1 cellular context compared by ENCODE assay signal in the genomic region with DNA sequence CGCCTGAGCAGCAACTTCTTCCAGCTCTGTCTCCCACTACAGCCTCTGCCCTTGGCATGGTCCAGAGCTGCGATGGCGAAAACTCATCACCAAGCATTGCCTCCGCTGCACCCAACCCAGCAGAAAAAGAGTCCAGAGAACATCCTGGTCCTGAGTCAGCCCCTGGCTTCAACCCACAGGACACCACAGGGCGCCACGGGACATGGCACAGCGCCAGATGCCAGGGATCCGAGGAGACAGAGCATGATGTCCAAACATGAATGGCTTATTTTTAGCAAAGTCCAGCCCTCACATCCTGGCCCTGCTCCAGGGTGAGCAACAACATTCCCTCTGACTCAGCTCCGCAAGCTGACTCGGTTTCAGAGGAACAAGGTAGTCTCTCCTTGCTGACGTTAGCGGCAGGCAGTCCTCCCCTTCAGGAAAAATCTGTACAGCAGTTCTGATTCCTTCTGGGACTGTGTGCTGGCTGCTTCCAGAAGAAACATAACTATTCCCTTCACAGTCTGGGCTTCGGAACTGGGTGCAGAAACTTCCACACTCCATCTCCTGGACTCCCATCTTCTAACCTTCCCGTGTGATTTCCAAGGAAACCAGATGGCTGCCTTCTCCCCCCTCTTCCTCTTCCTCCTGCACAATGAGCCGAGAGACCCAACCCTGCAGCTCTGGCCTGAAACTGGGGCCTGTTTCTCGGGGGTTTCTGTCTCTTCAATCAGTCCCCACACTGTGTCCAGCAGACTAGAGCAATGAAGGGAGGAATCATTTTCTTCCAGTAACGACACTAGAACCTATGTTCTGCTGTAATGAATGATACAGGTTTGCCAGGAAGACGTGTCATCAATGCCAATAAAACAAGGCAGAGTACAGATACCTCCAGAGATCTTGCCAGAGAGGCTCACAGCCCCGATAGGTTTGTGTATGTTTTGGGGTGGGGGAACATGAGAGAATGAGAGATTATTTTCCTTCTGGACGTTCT.
A peak's percentile ranks its signal among the peaks of the same experiment; 100 is the strongest.
TF ChIP-seq lines count a peak whose summit lies in the region.

No MANE protein-coding gene starts in this region.

TF ChIP-seq in HepG2, 621 proteins besides CTCF, POLR2A, EP300 and RAD21 (continued from another document and continues in another):
- TF ChIP-seq, protein P1, sequence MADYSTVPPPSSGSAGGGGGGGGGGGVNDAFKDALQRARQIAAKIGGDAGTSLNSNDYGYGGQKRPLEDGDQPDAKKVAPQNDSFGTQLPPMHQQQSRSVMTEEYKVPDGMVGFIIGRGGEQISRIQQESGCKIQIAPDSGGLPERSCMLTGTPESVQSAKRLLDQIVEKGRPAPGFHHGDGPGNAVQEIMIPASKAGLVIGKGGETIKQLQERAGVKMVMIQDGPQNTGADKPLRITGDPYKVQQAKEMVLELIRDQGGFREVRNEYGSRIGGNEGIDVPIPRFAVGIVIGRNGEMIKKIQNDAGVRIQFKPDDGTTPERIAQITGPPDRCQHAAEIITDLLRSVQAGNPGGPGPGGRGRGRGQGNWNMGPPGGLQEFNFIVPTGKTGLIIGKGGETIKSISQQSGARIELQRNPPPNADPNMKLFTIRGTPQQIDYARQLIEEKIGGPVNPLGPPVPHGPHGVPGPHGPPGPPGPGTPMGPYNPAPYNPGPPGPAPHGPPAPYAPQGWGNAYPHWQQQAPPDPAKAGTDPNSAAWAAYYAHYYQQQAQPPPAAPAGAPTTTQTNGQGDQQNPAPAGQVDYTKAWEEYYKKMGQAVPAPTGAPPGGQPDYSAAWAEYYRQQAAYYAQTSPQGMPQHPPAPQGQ (CRISPR knock-in tag; IDR thresholded peaks at IDR 0.05; ENCODE audit: borderline replicate concordance), result no peak
- peak; percentile 59 for TF ChIP-seq GATAD1 (CRISPR knock-in tag; IDR thresholded peaks at IDR 0.05)
- TF ChIP-seq ATF2 (CRISPR knock-in tag; IDR thresholded peaks at IDR 0.05), result peak; percentile 50; the same call in 1 of the 2 replicates
- TF ChIP-seq, protein P2, sequence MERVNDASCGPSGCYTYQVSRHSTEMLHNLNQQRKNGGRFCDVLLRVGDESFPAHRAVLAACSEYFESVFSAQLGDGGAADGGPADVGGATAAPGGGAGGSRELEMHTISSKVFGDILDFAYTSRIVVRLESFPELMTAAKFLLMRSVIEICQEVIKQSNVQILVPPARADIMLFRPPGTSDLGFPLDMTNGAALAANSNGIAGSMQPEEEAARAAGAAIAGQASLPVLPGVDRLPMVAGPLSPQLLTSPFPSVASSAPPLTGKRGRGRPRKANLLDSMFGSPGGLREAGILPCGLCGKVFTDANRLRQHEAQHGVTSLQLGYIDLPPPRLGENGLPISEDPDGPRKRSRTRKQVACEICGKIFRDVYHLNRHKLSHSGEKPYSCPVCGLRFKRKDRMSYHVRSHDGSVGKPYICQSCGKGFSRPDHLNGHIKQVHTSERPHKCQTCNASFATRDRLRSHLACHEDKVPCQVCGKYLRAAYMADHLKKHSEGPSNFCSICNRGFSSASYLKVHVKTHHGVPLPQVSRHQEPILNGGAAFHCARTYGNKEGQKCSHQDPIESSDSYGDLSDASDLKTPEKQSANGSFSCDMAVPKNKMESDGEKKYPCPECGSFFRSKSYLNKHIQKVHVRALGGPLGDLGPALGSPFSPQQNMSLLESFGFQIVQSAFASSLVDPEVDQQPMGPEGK (CRISPR knock-in tag; IDR thresholded peaks at IDR 0.05), result peak; percentile 65; the same call in 1 of the 2 replicates
- no peak for TF ChIP-seq GFI1 (CRISPR knock-in tag; IDR thresholded peaks at IDR 0.05; ENCODE audit: borderline replicate concordance)
- TF ChIP-seq RARA (CRISPR knock-in tag; IDR thresholded peaks at IDR 0.05), result peak; percentile 87
- TF ChIP-seq FOXK1 (CRISPR knock-in tag; IDR thresholded peaks at IDR 0.05; ENCODE audit: borderline replicate concordance, low read depth), result peak; percentile 58; the same call in 1 of the 2 replicates
- TF ChIP-seq, protein P3, sequence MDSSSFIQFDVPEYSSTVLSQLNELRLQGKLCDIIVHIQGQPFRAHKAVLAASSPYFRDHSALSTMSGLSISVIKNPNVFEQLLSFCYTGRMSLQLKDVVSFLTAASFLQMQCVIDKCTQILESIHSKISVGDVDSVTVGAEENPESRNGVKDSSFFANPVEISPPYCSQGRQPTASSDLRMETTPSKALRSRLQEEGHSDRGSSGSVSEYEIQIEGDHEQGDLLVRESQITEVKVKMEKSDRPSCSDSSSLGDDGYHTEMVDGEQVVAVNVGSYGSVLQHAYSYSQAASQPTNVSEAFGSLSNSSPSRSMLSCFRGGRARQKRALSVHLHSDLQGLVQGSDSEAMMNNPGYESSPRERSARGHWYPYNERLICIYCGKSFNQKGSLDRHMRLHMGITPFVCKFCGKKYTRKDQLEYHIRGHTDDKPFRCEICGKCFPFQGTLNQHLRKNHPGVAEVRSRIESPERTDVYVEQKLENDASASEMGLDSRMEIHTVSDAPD (CRISPR knock-in tag; IDR thresholded peaks at IDR 0.05), result 0 out of 2 replicates have a peak, but pooled peaks have one; percentile 34
- TF ChIP-seq, protein P4, sequence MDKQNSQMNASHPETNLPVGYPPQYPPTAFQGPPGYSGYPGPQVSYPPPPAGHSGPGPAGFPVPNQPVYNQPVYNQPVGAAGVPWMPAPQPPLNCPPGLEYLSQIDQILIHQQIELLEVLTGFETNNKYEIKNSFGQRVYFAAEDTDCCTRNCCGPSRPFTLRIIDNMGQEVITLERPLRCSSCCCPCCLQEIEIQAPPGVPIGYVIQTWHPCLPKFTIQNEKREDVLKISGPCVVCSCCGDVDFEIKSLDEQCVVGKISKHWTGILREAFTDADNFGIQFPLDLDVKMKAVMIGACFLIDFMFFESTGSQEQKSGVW (CRISPR knock-in tag; IDR thresholded peaks at IDR 0.05; ENCODE audit: borderline replicate concordance), result no peak; the same call in 1 of the 2 replicates
- no peak for TF ChIP-seq NR3C1 (CRISPR knock-in tag; IDR thresholded peaks at IDR 0.05)
- TF ChIP-seq ZBTB38 (CRISPR knock-in tag; IDR thresholded peaks at IDR 0.05), result peak; percentile 84
- TF ChIP-seq, protein P5, sequence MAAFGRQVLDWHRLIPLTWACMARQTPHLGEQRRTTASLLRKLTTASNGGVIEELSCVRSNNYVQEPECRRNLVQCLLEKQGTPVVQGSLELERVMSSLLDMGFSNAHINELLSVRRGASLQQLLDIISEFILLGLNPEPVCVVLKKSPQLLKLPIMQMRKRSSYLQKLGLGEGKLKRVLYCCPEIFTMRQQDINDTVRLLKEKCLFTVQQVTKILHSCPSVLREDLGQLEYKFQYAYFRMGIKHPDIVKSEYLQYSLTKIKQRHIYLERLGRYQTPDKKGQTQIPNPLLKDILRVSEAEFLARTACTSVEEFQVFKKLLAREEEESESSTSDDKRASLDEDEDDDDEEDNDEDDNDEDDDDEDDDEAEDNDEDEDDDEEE (CRISPR knock-in tag; IDR thresholded peaks at IDR 0.05), result no peak
- no peak for TF ChIP-seq SMAD9 (CRISPR knock-in tag; IDR thresholded peaks at IDR 0.05)
- no peak for TF ChIP-seq TIGD3 (CRISPR knock-in tag; IDR thresholded peaks at IDR 0.05; ENCODE audit: borderline replicate concordance)
- TF ChIP-seq PTBP1 (IDR thresholded peaks at IDR 0.05; ENCODE audit: low read depth, low read length, poor library complexity, severe bottlenecking), result no peak
- TF ChIP-seq, protein P6, sequence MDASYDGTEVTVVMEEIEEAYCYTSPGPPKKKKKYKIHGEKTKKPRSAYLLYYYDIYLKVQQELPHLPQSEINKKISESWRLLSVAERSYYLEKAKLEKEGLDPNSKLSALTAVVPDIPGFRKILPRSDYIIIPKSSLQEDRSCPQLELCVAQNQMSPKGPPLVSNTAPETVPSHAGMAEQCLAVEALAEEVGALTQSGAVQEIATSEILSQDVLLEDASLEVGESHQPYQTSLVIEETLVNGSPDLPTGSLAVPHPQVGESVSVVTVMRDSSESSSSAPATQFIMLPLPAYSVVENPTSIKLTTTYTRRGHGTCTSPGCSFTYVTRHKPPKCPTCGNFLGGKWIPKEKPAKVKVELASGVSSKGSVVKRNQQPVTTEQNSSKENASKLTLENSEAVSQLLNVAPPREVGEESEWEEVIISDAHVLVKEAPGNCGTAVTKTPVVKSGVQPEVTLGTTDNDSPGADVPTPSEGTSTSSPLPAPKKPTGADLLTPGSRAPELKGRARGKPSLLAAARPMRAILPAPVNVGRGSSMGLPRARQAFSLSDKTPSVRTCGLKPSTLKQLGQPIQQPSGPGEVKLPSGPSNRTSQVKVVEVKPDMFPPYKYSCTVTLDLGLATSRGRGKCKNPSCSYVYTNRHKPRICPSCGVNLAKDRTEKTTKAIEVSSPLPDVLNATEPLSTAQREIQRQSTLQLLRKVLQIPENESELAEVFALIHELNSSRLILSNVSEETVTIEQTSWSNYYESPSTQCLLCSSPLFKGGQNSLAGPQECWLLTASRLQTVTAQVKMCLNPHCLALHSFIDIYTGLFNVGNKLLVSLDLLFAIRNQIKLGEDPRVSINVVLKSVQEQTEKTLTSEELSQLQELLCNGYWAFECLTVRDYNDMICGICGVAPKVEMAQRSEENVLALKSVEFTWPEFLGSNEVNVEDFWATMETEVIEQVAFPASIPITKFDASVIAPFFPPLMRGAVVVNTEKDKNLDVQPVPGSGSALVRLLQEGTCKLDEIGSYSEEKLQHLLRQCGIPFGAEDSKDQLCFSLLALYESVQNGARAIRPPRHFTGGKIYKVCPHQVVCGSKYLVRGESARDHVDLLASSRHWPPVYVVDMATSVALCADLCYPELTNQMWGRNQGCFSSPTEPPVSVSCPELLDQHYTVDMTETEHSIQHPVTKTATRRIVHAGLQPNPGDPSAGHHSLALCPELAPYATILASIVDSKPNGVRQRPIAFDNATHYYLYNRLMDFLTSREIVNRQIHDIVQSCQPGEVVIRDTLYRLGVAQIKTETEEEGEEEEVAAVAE (CRISPR knock-in tag; IDR thresholded peaks at IDR 0.05; ENCODE audit: borderline replicate concordance), result peak; percentile 73; the same call in 1 of the 2 replicates
- peak; percentile 57 for TF ChIP-seq XRCC5 (optimal IDR thresholded peaks at IDR 0.05; ENCODE audit: low read length)
- no peak for TF ChIP-seq NFYB (CRISPR knock-in tag; IDR thresholded peaks at IDR 0.05)
- TF ChIP-seq SP140L (CRISPR knock-in tag; IDR thresholded peaks at IDR 0.05; ENCODE audit: borderline replicate concordance), result no peak
- no peak for TF ChIP-seq TBX3 (IDR thresholded peaks at IDR 0.05; ENCODE audit: borderline replicate concordance)
- no peak for TF ChIP-seq NFATC3 (CRISPR knock-in tag; IDR thresholded peaks at IDR 0.05)
- no peak for TF ChIP-seq CCAR2 (optimal IDR thresholded peaks at IDR 0.05; ENCODE audit: low read depth, low read length)
- TF ChIP-seq, protein P7, sequence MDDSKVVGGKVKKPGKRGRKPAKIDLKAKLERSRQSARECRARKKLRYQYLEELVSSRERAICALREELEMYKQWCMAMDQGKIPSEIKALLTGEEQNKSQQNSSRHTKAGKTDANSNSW (CRISPR knock-in tag; IDR thresholded peaks at IDR 0.05; ENCODE audit: borderline replicate concordance), result no peak
- TF ChIP-seq, protein P8, sequence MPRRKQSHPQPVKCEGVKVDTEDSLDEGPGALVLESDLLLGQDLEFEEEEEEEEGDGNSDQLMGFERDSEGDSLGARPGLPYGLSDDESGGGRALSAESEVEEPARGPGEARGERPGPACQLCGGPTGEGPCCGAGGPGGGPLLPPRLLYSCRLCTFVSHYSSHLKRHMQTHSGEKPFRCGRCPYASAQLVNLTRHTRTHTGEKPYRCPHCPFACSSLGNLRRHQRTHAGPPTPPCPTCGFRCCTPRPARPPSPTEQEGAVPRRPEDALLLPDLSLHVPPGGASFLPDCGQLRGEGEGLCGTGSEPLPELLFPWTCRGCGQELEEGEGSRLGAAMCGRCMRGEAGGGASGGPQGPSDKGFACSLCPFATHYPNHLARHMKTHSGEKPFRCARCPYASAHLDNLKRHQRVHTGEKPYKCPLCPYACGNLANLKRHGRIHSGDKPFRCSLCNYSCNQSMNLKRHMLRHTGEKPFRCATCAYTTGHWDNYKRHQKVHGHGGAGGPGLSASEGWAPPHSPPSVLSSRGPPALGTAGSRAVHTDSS (CRISPR knock-in tag; conservative IDR thresholded peaks at IDR 0.05), result no peak
- no peak for TF ChIP-seq MYPOP (CRISPR knock-in tag; IDR thresholded peaks at IDR 0.05)
- TF ChIP-seq DMAP1 (CRISPR knock-in tag; IDR thresholded peaks at IDR 0.05), result peak; percentile 61
